Comparison of ENCODE assay signal across 35 cellular contexts in genomic region chr12:45781080-45781479, GRCh38.
"Had no signal": no experiment of that assay in that cellular context is flagged by ENCODE, and none has a peak within 500 bp of the region (broad histone marks: within the 10 kb centered on the region; RNA-seq: fewer than 3 reads in every experiment).

No MANE protein-coding gene starts in this region.

- H3K4me2 ChIP-seq: KMS-11, SK-N-SH had no signal

- H3K4me3 ChIP-seq: adrenal gland, body of pancreas, breast epithelium, SJSA1 had no signal

- H3K27ac ChIP-seq: adrenal gland, body of pancreas, breast epithelium, KMS-11, SJSA1 had no signal

- H3K9me3 ChIP-seq: adrenal gland, body of pancreas, breast epithelium, SJSA1, SK-N-SH had no signal

- H3K4me3 Mint-ChIP-seq: activated B cell treated with CpG ODN at 0.5 μM for 24 hours; activated CD4-positive, alpha-beta memory T cell treated with anti-CD3 and anti-CD28 coated beads for 36 hours; activated naive CD4-positive, alpha-beta T cell treated with anti-CD3 and anti-CD28 coated beads for 36 hours; activated T-cell treated with anti-CD3 and anti-CD28 coated beads, Interleukin-2, amount 50 U/mL, for 4 hours; activated T-helper 1 cell treated with anti-CD3 and anti-CD28 coated beads, Interleukin-12 subunit alpha, Interleukin-12 subunit beta, Interleukin-2, Interleukin-4 antibody, amounts not matched to agents 30 ng/mL and 10 ng/mL and 1 ng/mL, durations not matched to agents 14 hours and 24 hours and 36 hours; T-helper 1 cell treated with Interleukin-12 subunit alpha and Interleukin-12 subunit beta and Interleukin-4 antibody, amounts not matched to agents 30 μg/mL and 1 μg/mL, for 36 hours; T-helper 2 cell treated with Interferon-gamma antibody and Interleukin-4, amounts not matched to agents 5 μg/mL and 100 μg/mL, for 36 hours had no signal

- H3K9ac ChIP-seq: KMS-11, SK-N-SH had no signal

- H3K27ac Mint-ChIP-seq: activated B cell treated with CpG ODN at 0.5 μM for 24 hours; activated CD4-positive, alpha-beta memory T cell treated with anti-CD3 and anti-CD28 coated beads for 36 hours; activated naive CD4-positive, alpha-beta T cell treated with anti-CD3 and anti-CD28 coated beads for 36 hours; activated naive CD4-positive, alpha-beta T cell treated with anti-CD3 and anti-CD28 coated beads, Interleukin-2, amount 50 U/mL, for 72 hours; activated T-helper 1 cell treated with anti-CD3 and anti-CD28 coated beads, Interleukin-12 subunit alpha, Interleukin-12 subunit beta, Interleukin-2, Interleukin-4 antibody, amounts not matched to agents 30 ng/mL and 10 ng/mL and 1 ng/mL, durations not matched to agents 14 hours and 24 hours and 36 hours; T-helper 1 cell treated with Interleukin-12 subunit alpha and Interleukin-12 subunit beta and Interleukin-4 antibody, amounts not matched to agents 30 μg/mL and 1 μg/mL, for 36 hours; T-helper 2 cell treated with Interferon-gamma antibody and Interleukin-4, amounts not matched to agents 5 μg/mL and 100 μg/mL, for 36 hours had no signal

- H3K9me3 Mint-ChIP-seq: activated B cell treated with CpG ODN at 0.5 μM for 24 hours; activated CD4-positive, alpha-beta memory T cell treated with anti-CD3 and anti-CD28 coated beads for 36 hours; activated naive CD4-positive, alpha-beta T cell treated with anti-CD3 and anti-CD28 coated beads for 36 hours; activated naive CD4-positive, alpha-beta T cell treated with anti-CD3 and anti-CD28 coated beads, Interleukin-2, amount 50 U/mL, for 72 hours; activated T-cell treated with anti-CD3 and anti-CD28 coated beads, Interleukin-2, amount 50 U/mL, for 4 hours; activated T-helper 1 cell treated with anti-CD3 and anti-CD28 coated beads, Interleukin-12 subunit alpha, Interleukin-12 subunit beta, Interleukin-2, Interleukin-4 antibody, amounts not matched to agents 30 ng/mL and 10 ng/mL and 1 ng/mL, durations not matched to agents 14 hours and 24 hours and 36 hours; T-helper 1 cell treated with Interleukin-12 subunit alpha and Interleukin-12 subunit beta and Interleukin-4 antibody, amounts not matched to agents 30 μg/mL and 1 μg/mL, for 36 hours; T-helper 2 cell treated with Interferon-gamma antibody and Interleukin-4, amounts not matched to agents 5 μg/mL and 100 μg/mL, for 36 hours had no signal

- ATAC-seq: activated naive CD4-positive, alpha-beta T cell treated with anti-CD3 and anti-CD28 coated beads, Interleukin-2, amount 50 U/mL, for 72 hours; activated T-cell treated with anti-CD3 and anti-CD28 coated beads, Interleukin-2, amount 50 U/mL, for 4 hours; body of pancreas had no signal

- H3K36me3 Mint-ChIP-seq: activated CD4-positive, alpha-beta memory T cell treated with anti-CD3 and anti-CD28 coated beads for 36 hours; activated naive CD4-positive, alpha-beta T cell treated with anti-CD3 and anti-CD28 coated beads, Interleukin-2, amount 50 U/mL, for 72 hours had no signal

- H3K27me3 ChIP-seq: adrenal gland, body of pancreas, breast epithelium, SJSA1 had no signal

- DNase-seq: activated B cell treated with CpG ODN at 0.5 μM for 24 hours; activated CD4-positive, alpha-beta memory T cell treated with anti-CD3 and anti-CD28 coated beads for 36 hours; activated CD4-positive, alpha-beta T cell treated with anti-CD3 and anti-CD28 coated beads for 4 hours; activated CD4-positive, alpha-beta T cell treated with anti-CD3 and anti-CD28 coated beads, Interleukin-2, amount 50 U/mL, for 1 hour; activated CD4-positive, CD25-positive, alpha-beta regulatory T cell treated with anti-CD3 and anti-CD28 coated beads, Interleukin-2, amount 50 U/mL, for 72 hours; activated CD8-positive, alpha-beta memory T cell treated with anti-CD3 and anti-CD28 coated beads, Interleukin-2, amount 50 U/mL, for 4 hours; activated gamma-delta T cell treated with Interleukin-2 at 50 U/mL for 16 hours; activated naive CD4-positive, alpha-beta T cell treated with anti-CD3 and anti-CD28 coated beads for 36 hours; activated T-cell treated with anti-CD3 and anti-CD28 coated beads for 4 hours; activated T-cell treated with anti-CD3 and anti-CD28 coated beads, Interleukin-2, amount 50 U/mL, for 4 hours; adrenal gland; body of pancreas; caudate nucleus; cerebellar nuclear complex; MM.1S; MV-4-11; NCI-H1092; NCI-H1436 treated with DMSO at 0.1 percent for 48 hours; NCI-H187; NCI-H2029 treated with DMSO at 0.1 percent for 48 hours; NCI-H2107; NCI-H2171; NCI-H226; NCI-H446 treated with DMSO at 0.1 percent for 48 hours; NCI-H524; OCI-M1; SHP77 treated with DMSO at 0.1 percent for 48 hours; SK-N-SH had no signal

- H3K36me3 ChIP-seq: adrenal gland, breast epithelium, SJSA1 had no signal

- H3K4me1 ChIP-seq: breast epithelium, SJSA1 had no signal

- H3K27me3 Mint-ChIP-seq: activated B cell treated with CpG ODN at 0.5 μM for 24 hours; activated CD4-positive, alpha-beta memory T cell treated with anti-CD3 and anti-CD28 coated beads for 36 hours had no signal
